14 cellular contexts compared by ENCODE assay signal in genomic region chr2:168495524-168495923, GRCh38. TPM values are rescaled to one million over a fixed set of nuclear protein-coding genes. Genes with fewer than 3 reads are reported as not detected.
DNase-seq lines count a peak whose midpoint lies in the region; ATAC-seq and FAIRE-seq lines count a peak whose summit lies in the region.
"Had no signal": no experiment of that assay in that cellular context is flagged by ENCODE, and none has a peak within 500 bp of the region (broad histone marks: within the 10 kb centered on the region; RNA-seq: fewer than 3 reads in every experiment).

No MANE protein-coding gene starts in this region.

- no peaks in the 10 kb centered on the region for H3K27me3 ChIP-seq in H7 (ENCODE audit: control insufficient read depth, insufficient read depth, low read length)
- H3K27me3 ChIP-seq: esophagus muscularis mucosa had no signal

- no peak for DNase-seq in activated CD4-positive, CD25-positive, alpha-beta regulatory T cell treated with anti-CD3 and anti-CD28 coated beads, Interleukin-2, amount 50 U/mL, for 72 hours
- peak; percentile 10 for DNase-seq in kidney tubule cell (ENCODE audit: low spot score)
- no peak for DNase-seq in H7
- no peak for DNase-seq in frontal cortex (ENCODE audit: low spot score in 2 of 2)
- DNase-seq in GM19238 (ENCODE audit: insufficient read length, low spot score), result no peak
- DNase-seq: amygdala, GDM1, NCI-H510A, T1000 had no signal

- FAIRE-seq in frontal cortex (lab: Jason Lieb, UNC), result no peak
- FAIRE-seq: A204.1 had no signal

- no peaks in the 10 kb centered on the region for H3K36me3 ChIP-seq in H7 (replicated peaks; ENCODE audit: control insufficient read depth, insufficient read depth, low read length)
- H3K36me3 ChIP-seq: esophagus muscularis mucosa had no signal

- peak; percentile 78 to 80 for ATAC-seq in activated CD4-positive, CD25-positive, alpha-beta regulatory T cell treated with anti-CD3 and anti-CD28 coated beads, Interleukin-2, amount 50 U/mL, for 24 hours
- ATAC-seq in GM21528 (IDR thresholded peaks at IDR 0.05; ENCODE audit: low FRiP score, unreplicated experiment), result peak; percentile 87
- ATAC-seq in HG03175 (IDR thresholded peaks at IDR 0.05; ENCODE audit: unreplicated experiment), result peak; percentile 86

- no peak overlapping the region for H3K4me3 ChIP-seq in H7 (ENCODE audit: insufficient read depth, low read depth, low read length)
- H3K4me3 ChIP-seq: esophagus muscularis mucosa had no signal

RNA-seq across cellular contexts. Expression of gene CERS6, which starts 39.5 kb away (rescaled TPM):
- total RNA-seq in H7 (2014; rRNA removed; shearing (Covaris generic)), result 13.1 and 14.0 TPM in 2 replicates
- 137 TPM for total RNA-seq in frontal cortex
